ENCODE assay signal across 1 cellular context in genomic region chr12:54056110-54056509, GRCh38.
A peak's percentile ranks its signal among the peaks of the same experiment; 100 is the strongest.
TF ChIP-seq lines count a peak whose summit lies in the region.

No MANE protein-coding gene starts in this region.

TF ChIP-seq in HEK293, 187 proteins besides CTCF, POLR2A, EP300 and RAD21 (continued from another document):
- peak; percentile 86 for TF ChIP-seq PRDM10 (tag by site-specific recombination; IDR thresholded peaks at IDR 0.05)
- no peak for TF ChIP-seq ZNF324 (tag by site-specific recombination; IDR thresholded peaks at IDR 0.05)
- TF ChIP-seq, protein P1, sequence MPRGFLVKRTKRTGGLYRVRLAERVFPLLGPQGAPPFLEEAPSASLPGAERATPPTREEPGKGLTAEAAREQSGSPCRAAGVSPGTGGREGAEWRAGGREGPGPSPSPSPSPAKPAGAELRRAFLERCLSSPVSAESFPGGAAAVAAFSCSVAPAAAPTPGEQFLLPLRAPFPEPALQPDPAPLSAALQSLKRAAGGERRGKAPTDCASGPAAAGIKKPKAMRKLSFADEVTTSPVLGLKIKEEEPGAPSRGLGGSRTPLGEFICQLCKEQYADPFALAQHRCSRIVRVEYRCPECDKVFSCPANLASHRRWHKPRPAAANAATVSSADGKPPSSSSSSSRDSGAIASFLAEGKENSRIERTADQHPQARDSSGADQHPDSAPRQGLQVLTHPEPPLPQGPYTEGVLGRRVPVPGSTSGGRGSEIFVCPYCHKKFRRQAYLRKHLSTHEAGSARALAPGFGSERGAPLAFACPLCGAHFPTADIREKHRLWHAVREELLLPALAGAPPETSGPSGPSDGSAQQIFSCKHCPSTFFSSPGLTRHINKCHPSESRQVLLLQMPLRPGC (tag by site-specific recombination; IDR thresholded peaks at IDR 0.05) = no peak
- no peak for TF ChIP-seq ZNF155 (tag by site-specific recombination; IDR thresholded peaks at IDR 0.05)
- peak; percentile 79 for TF ChIP-seq ZNF366 (tag by site-specific recombination; conservative IDR thresholded peaks at IDR 0.05)
- TF ChIP-seq WT1 (tag by site-specific recombination; IDR thresholded peaks at IDR 0.05) = no peak
TF ChIP-seq in HEK293: peak in this region for 3.
